In the genomic region with DNA sequence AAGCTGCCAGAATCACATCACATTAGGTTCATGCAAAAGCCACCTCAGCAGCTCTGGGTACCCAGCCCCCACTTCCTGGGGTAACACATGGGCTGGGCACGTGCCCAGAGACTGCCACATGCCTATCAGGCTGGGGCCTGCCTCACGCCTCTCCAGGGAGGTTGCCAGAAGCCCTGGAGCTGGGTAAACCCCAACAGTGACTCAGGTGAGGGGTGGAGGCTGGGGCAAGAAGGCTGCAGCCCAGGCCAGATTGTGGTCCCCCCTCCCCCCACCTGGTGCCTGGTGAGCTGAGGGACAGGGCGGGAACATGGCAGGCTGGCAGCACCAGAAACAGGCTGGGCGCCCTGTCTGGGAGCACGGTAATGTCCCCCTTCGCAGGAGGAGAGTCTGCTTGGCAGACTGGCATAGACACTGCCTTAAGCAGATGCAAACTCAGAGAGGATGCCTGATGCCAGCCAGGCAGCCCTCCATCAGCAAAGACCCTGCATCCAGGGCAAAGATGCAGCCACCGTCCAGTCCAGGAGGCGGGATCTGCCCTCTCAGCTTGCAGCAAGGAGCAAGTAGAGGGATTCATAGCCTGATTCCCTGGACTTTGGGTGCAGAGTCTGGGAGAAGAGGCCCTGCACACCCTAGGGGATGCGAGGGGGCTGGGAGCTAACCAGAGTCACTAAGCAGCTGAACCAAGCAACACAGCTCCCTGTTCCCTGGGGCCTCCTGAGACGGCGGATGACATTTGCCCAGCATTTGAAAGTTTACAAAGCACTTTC, we compare ENCODE assay signal across 1 cellular context.
TF ChIP-seq lines count a peak whose summit lies in the region.

No MANE protein-coding gene starts in this region.

TF ChIP-seq in WTC11, 78 proteins besides CTCF, POLR2A, EP300 and RAD21 (continued from another document):
- TF ChIP-seq, protein P1, sequence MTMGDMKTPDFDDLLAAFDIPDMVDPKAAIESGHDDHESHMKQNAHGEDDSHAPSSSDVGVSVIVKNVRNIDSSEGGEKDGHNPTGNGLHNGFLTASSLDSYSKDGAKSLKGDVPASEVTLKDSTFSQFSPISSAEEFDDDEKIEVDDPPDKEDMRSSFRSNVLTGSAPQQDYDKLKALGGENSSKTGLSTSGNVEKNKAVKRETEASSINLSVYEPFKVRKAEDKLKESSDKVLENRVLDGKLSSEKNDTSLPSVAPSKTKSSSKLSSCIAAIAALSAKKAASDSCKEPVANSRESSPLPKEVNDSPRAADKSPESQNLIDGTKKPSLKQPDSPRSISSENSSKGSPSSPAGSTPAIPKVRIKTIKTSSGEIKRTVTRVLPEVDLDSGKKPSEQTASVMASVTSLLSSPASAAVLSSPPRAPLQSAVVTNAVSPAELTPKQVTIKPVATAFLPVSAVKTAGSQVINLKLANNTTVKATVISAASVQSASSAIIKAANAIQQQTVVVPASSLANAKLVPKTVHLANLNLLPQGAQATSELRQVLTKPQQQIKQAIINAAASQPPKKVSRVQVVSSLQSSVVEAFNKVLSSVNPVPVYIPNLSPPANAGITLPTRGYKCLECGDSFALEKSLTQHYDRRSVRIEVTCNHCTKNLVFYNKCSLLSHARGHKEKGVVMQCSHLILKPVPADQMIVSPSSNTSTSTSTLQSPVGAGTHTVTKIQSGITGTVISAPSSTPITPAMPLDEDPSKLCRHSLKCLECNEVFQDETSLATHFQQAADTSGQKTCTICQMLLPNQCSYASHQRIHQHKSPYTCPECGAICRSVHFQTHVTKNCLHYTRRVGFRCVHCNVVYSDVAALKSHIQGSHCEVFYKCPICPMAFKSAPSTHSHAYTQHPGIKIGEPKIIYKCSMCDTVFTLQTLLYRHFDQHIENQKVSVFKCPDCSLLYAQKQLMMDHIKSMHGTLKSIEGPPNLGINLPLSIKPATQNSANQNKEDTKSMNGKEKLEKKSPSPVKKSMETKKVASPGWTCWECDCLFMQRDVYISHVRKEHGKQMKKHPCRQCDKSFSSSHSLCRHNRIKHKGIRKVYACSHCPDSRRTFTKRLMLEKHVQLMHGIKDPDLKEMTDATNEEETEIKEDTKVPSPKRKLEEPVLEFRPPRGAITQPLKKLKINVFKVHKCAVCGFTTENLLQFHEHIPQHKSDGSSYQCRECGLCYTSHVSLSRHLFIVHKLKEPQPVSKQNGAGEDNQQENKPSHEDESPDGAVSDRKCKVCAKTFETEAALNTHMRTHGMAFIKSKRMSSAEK (CRISPR knock-in tag; IDR thresholded peaks at IDR 0.05; ENCODE audit: borderline replicate concordance) = no peak
- TF ChIP-seq ATF1 (CRISPR knock-in tag; IDR thresholded peaks at IDR 0.05) (no peak), NR2C2 (CRISPR knock-in tag; IDR thresholded peaks at IDR 0.05) (no peak), ZNF263 (CRISPR knock-in tag; IDR thresholded peaks at IDR 0.05; ENCODE audit: low read depth) (no peak)
- TF ChIP-seq, protein P2, sequence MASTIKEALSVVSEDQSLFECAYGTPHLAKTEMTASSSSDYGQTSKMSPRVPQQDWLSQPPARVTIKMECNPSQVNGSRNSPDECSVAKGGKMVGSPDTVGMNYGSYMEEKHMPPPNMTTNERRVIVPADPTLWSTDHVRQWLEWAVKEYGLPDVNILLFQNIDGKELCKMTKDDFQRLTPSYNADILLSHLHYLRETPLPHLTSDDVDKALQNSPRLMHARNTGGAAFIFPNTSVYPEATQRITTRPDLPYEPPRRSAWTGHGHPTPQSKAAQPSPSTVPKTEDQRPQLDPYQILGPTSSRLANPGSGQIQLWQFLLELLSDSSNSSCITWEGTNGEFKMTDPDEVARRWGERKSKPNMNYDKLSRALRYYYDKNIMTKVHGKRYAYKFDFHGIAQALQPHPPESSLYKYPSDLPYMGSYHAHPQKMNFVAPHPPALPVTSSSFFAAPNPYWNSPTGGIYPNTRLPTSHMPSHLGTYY (CRISPR knock-in tag; IDR thresholded peaks at IDR 0.05) = no peak
- TF ChIP-seq, protein P3, sequence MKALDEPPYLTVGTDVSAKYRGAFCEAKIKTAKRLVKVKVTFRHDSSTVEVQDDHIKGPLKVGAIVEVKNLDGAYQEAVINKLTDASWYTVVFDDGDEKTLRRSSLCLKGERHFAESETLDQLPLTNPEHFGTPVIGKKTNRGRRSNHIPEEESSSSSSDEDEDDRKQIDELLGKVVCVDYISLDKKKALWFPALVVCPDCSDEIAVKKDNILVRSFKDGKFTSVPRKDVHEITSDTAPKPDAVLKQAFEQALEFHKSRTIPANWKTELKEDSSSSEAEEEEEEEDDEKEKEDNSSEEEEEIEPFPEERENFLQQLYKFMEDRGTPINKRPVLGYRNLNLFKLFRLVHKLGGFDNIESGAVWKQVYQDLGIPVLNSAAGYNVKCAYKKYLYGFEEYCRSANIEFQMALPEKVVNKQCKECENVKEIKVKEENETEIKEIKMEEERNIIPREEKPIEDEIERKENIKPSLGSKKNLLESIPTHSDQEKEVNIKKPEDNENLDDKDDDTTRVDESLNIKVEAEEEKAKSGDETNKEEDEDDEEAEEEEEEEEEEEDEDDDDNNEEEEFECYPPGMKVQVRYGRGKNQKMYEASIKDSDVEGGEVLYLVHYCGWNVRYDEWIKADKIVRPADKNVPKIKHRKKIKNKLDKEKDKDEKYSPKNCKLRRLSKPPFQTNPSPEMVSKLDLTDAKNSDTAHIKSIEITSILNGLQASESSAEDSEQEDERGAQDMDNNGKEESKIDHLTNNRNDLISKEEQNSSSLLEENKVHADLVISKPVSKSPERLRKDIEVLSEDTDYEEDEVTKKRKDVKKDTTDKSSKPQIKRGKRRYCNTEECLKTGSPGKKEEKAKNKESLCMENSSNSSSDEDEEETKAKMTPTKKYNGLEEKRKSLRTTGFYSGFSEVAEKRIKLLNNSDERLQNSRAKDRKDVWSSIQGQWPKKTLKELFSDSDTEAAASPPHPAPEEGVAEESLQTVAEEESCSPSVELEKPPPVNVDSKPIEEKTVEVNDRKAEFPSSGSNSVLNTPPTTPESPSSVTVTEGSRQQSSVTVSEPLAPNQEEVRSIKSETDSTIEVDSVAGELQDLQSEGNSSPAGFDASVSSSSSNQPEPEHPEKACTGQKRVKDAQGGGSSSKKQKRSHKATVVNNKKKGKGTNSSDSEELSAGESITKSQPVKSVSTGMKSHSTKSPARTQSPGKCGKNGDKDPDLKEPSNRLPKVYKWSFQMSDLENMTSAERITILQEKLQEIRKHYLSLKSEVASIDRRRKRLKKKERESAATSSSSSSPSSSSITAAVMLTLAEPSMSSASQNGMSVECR (CRISPR knock-in tag; IDR thresholded peaks at IDR 0.05; ENCODE audit: borderline replicate concordance) = no peak
